1 cellular context compared by ENCODE assay signal in the genomic region with DNA sequence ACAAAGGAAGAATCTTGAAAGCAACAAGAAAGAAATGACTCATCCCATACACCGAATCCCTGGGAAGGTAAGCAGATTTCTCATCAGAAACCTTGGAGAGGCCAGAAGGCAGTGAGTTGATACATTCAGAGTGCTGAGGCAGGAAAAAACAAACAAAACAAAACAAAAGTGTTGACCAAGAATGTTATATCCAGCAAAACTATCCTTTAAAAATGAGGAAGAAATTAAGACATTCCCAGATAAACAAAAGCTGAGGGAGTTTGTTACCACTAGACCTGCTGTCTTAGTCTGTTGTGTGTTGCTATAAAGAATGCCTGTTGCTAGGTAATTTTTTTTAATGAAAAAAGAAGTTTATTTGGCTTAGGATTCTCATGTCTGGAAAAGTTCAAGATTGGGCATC.
TF ChIP-seq lines count a peak whose summit lies in the region.

No MANE protein-coding gene starts in this region.

TF ChIP-seq in GM12878, 131 proteins besides CTCF, POLR2A, EP300 and RAD21 (continued from another document):
- TF ChIP-seq, protein P1, sequence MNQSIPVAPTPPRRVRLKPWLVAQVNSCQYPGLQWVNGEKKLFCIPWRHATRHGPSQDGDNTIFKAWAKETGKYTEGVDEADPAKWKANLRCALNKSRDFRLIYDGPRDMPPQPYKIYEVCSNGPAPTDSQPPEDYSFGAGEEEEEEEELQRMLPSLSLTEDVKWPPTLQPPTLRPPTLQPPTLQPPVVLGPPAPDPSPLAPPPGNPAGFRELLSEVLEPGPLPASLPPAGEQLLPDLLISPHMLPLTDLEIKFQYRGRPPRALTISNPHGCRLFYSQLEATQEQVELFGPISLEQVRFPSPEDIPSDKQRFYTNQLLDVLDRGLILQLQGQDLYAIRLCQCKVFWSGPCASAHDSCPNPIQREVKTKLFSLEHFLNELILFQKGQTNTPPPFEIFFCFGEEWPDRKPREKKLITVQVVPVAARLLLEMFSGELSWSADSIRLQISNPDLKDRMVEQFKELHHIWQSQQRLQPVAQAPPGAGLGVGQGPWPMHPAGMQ (IDR thresholded peaks at IDR 0.05; ENCODE audit: borderline replicate concordance), result no peak
- TF ChIP-seq BCL11A (IDR thresholded peaks at IDR 0.05; ENCODE audit: low read depth, low read length), result no peak
- no peak for TF ChIP-seq STAT1 (conservative IDR thresholded peaks at IDR 0.05)
- TF ChIP-seq RFX5 (IDR thresholded peaks at IDR 0.05; ENCODE audit: low read depth, low read length), result no peak
- no peak for TF ChIP-seq NR2C2 (IDR thresholded peaks at IDR 0.05; ENCODE audit: borderline replicate concordance, control insufficient read depth, insufficient read length, low read depth)
